8 cellular contexts compared by ENCODE assay signal in the genomic region with DNA sequence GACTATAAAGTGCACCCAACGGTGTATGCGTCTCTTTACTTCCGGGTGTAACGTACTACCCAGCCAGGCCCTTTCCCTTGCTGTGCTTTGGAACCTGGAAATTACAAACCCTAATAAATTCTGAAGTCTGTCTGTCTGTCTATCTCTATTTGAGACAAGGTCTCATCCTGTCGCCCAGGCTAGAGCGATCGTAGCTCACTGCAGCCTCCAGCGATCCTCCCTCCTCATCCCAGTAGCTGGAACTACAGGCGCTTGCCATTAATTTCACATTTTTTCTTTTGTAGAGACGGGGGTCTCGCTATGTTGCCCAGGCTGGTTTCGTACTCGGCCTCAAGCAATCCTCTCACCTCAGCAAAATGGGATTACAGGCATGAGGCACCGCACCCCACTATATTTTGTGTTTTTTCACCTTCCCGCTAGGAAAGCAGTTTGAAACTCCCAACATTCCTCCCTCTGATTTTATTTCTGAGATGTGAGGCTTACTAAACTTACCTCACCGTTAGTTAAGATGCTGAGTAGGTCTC. TPM values are rescaled to one million over a fixed set of nuclear protein-coding genes. Genes with fewer than 3 reads are reported as not detected.
DNase-seq lines count a peak whose midpoint lies in the region; ATAC-seq, FAIRE-seq and TF ChIP-seq lines count a peak whose summit lies in the region.

No MANE protein-coding gene starts in this region.

- no peak for TF ChIP-seq CTCF in BJ (IDR thresholded peaks at IDR 0.05; ENCODE audit: insufficient read depth, low read depth, low read length)
- TF ChIP-seq CTCF in adrenal gland (IDR thresholded peaks at IDR 0.05), result no peak
- TF ChIP-seq CTCF in kidney (IDR thresholded peaks at IDR 0.05; ENCODE audit: borderline replicate concordance, extremely low read depth, insufficient read depth), result no peak

- H3K9me3 ChIP-seq in adrenal gland (replicated peaks in 1 of 3) (no peaks in the 10 kb centered on the region), kidney (ENCODE audit: control insufficient read depth in 1 of 2, low read length in 2 of 2) (no peaks in the 10 kb centered on the region)

- H3K4me3 ChIP-seq in BJ (ENCODE audit: low read depth, low read length), result peak overlapping the region; percentile 71
- H3K4me3 ChIP-seq in adrenal gland, result peak overlapping the region; percentile 13 to 94 (median 61)
- H3K4me3 ChIP-seq in kidney (ENCODE audit: low read length in 2 of 2), result peak overlapping the region; percentile 86 to 96

- 16 to 20% (median 18%) methylated on average over 16 of the region's 16 CpGs for WGBS in adrenal gland, 4 donors

- H3K4me1 ChIP-seq in adrenal gland (replicated peaks in 1 of 2), result peaks cover 11 to 26% of the 10 kb centered on the region in 2 donors
- H3K4me1 ChIP-seq in kidney (ENCODE audit: control insufficient read depth in 1 of 2, insufficient read depth in 1 of 2, low read depth in 1 of 2, low read length in 2 of 2), result peaks cover 5 to 8% of the 10 kb centered on the region in 2 donors

- no peak for FAIRE-seq in kidney (lab: Jason Lieb, UNC)

- ATAC-seq in GM19397 (IDR thresholded peaks at IDR 0.05; ENCODE audit: unreplicated experiment) (peak; percentile 43), HG03469 (IDR thresholded peaks at IDR 0.05; ENCODE audit: unreplicated experiment) (peak; percentile 27)

- TF ChIP-seq POLR2A in adrenal gland (IDR thresholded peaks at IDR 0.05), result no peak

- POLR2A ChIA-PET in BJ (lab: Charles Lee), result no interaction called here

- H3K27ac ChIP-seq in adrenal gland (peak overlapping the region; percentile 79 to 99 (median 92)), kidney (ENCODE audit: low read depth in 2 of 2, low read length in 2 of 2) (peak overlapping the region; percentile 92 to 97)

- intact Hi-C loops in adrenal gland (cut with DNase I), result no loop called here
- intact Hi-C loops in kidney (cut with DNase I), result no loop called here

- H3K9ac ChIP-seq in kidney (ENCODE audit: low read length in 2 of 2), result peak overlapping the region; percentile 92 to 94

- H3K27me3 ChIP-seq in BJ (ENCODE audit: control insufficient read depth, insufficient read depth, low read length), result no peaks in the 10 kb centered on the region
- H3K27me3 ChIP-seq in adrenal gland, result no peaks in the 10 kb centered on the region

- CTCF ChIA-PET in BJ (lab: Yijun Ruan, JAX), result interaction anchor here (1.3 to 1.5 kb wide), 2 partner anchors 10 to 476 kb away, joined by 4 to 7 read pairs; no protein-coding TSS in a partner anchor

- H3K36me3 ChIP-seq in BJ (ENCODE audit: control insufficient read depth, insufficient read depth, low read length) (peaks cover 2% of the 10 kb centered on the region), adrenal gland (replicated peaks in 1 of 2) (peaks cover 0 to 19% of the 10 kb centered on the region in 2 donors), kidney (ENCODE audit: control insufficient read depth in 1 of 2, insufficient read depth in 2 of 2, low read length in 2 of 2) (peaks cover 14 to 18% of the 10 kb centered on the region in 2 donors)

- DNase-seq in BJ (ENCODE audit: low read depth), result no peak
- DNase-seq in adrenal gland, result no peak
- no peak for DNase-seq in kidney
- peak; percentile 15 for DNase-seq in superior temporal gyrus (ENCODE audit: extremely low spot score)
- no peak for DNase-seq in cortex of kidney (lab: John Stamatoyannopoulos, UW)
- no peak for DNase-seq in activated effector memory CD4-positive, alpha-beta T cell treated with anti-CD3 and anti-CD28 coated beads, Interleukin-2, amount 50 U/mL, for 16 hours

RNA-seq across cellular contexts. Expression of gene RNF6, which starts 0.5 kb away (rescaled TPM):
- polyA plus RNA-seq in BJ (2011; rRNA removed) (19.1 and 35.8 TPM in 2 replicates), adrenal gland (10 to 100 TPM; 14.4 to 56.0 (median 15.9) TPM), kidney (ENCODE audit: insufficient read depth, low read depth, low replicate concordance) (11.4 TPM)
- polyA minus RNA-seq in BJ (2011; rRNA and poly(A)+ RNA removed), result 18.0 and 19.1 TPM in 2 replicates
- total RNA-seq in adrenal gland (10 to 100 TPM; 21.1 to 63.4 (median 31.4) TPM), kidney (29.0 TPM)

RNA-seq across cellular contexts. Expression of gene CDK8, which starts 31.3 kb away (rescaled TPM):
- polyA plus RNA-seq in BJ (2011; rRNA removed) (13.7 and 15.4 TPM in 2 replicates), adrenal gland (10 to 100 TPM; 10.2 to 28.5 (median 12.0) TPM), kidney (ENCODE audit: insufficient read depth, low read depth, low replicate concordance) (11.2 TPM)
- 20.1 and 29.4 TPM in 2 replicates for polyA minus RNA-seq in BJ (2011; rRNA and poly(A)+ RNA removed)
- total RNA-seq in adrenal gland (10 to 100 TPM in 5 of 8 donors, 1 to 10 TPM in 3; 7.7 to 18.3 (median 10.6) TPM), kidney (10.4 TPM)
